24 cellular contexts compared by ENCODE assay signal in the genomic region with DNA sequence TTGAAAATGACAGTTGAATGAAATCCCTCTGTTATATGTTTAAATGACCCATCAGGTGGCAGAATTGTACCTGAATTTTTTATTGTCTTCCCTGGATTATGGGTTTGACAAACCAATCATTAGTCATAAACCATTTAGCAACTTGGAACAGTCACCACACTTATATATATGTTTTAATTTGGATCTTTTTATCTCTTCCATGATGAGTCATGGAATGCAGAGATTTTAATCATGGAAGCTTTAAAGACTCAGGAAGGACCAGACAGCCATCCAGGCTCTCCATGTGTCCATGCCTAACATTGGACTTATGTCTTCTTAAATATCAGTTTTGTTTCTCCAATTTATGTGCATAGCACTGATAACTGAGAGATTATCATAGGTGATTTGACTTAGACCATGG.
"Had no signal": no experiment of that assay in that cellular context is flagged by ENCODE, and none has a peak within 500 bp of the region (broad histone marks: within the 10 kb centered on the region; RNA-seq: fewer than 3 reads in every experiment).

No MANE protein-coding gene starts in this region.

- H3K36me3 ChIP-seq: esophagus squamous epithelium, gastroesophageal sphincter, ovary, sigmoid colon, thoracic aorta had no signal

- H3K27ac ChIP-seq: epithelial cell of prostate, esophagus squamous epithelium, gastroesophageal sphincter, ovary, sigmoid colon, thoracic aorta had no signal

- H3K4me1 ChIP-seq: esophagus squamous epithelium, gastroesophageal sphincter, sigmoid colon had no signal

- ATAC-seq: activated CD8-positive, alpha-beta memory T cell treated with anti-CD3 and anti-CD28 coated beads, Interleukin-2, amount 10 ng/mL, durations not matched to agents 7 days and 5 days; activated CD8-positive, alpha-beta T cell treated with anti-CD3 and anti-CD28 coated beads, Interleukin-2, amount 10 ng/mL, durations not matched to agents 7 days and 5 days; activated naive CD8-positive, alpha-beta T cell treated with anti-CD3 and anti-CD28 coated beads, Interleukin-2, amount 50 U/mL, for 24 hours; gastroesophageal sphincter; left colon; naive thymus-derived CD4-positive, alpha-beta T cell; stimulated activated effector memory CD8-positive, alpha-beta T cell treated with anti-CD3 and anti-CD28 coated beads, Interleukin-12 subunit alpha, Interleukin-12 subunit beta, amount 100 ng/mL, for 72 hours had no signal

- H3K27me3 ChIP-seq: esophagus squamous epithelium, gastroesophageal sphincter, ovary, sigmoid colon had no signal

- DNase-seq: activated B cell treated with CpG ODN at 0.5 μM for 24 hours; activated CD8-positive, alpha-beta memory T cell treated with anti-CD3 and anti-CD28 coated beads, Interleukin-2, amount 10 ng/mL, durations not matched to agents 7 days and 5 days; activated CD8-positive, alpha-beta T cell treated with anti-CD3 and anti-CD28 coated beads, Interleukin-2, amount 10 ng/mL, durations not matched to agents 7 days and 5 days; activated naive CD8-positive, alpha-beta T cell treated with anti-CD3 and anti-CD28 coated beads, Interleukin-2, amount 50 U/mL, for 24 hours; activated T-cell treated with anti-CD3 and anti-CD28 coated beads, Interleukin-2, amount 50 U/mL, for 48 hours; amygdala; dermis blood vessel endothelial cell; effector CD4-positive, alpha-beta T cell; esophagus squamous epithelium; head of caudate nucleus; hypothalamus; immature natural killer cell; kidney; left colon; midbrain; naive thymus-derived CD4-positive, alpha-beta T cell; ovary; sigmoid colon; small intestine; stimulated activated CD4-positive, alpha-beta T cell treated with anti-CD3 and anti-CD28 coated beads, Interleukin-4, amount 100 ng/mL, for 24 hours had no signal

- H3K4me3 ChIP-seq: esophagus squamous epithelium, gastroesophageal sphincter, ovary, sigmoid colon, thoracic aorta had no signal

- H3K9me3 ChIP-seq: esophagus squamous epithelium, gastroesophageal sphincter, ovary, sigmoid colon, thoracic aorta had no signal
